Comparison of ENCODE assay signal across 8 cellular contexts in the genomic region with DNA sequence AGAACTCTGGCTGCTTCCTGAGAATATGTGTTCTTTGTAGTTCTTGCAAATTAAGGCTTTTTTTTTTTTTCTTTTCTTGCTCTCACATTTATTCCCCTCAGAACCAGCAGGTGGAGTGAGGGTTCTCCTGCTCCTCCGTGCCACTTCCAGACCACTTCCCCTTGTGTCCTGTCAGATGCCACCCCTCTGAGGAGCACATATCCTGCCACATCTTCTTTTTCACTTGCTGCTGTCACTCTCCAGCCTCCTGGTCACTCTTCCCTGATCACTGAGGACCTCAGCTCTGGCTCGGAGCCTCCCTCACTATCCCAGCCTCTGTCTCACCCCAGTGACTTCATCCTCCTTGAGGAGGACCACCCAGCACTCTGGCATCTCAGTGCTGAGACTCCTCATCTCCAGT.
DNase-seq lines count a peak whose midpoint lies in the region; ATAC-seq, FAIRE-seq and TF ChIP-seq lines count a peak whose summit lies in the region.

No MANE protein-coding gene starts in this region.

- H3K9me2 ChIP-seq in hepatocyte (replicated peaks; ENCODE audit: insufficient read depth): no peaks in the 10 kb centered on the region

- WGBS in hepatocyte (ENCODE audit: low lambda C conversion rate, missing lambda C conversion rate): 45% methylated on average over 2 of the region's 2 CpGs

- H3K9me3 Mint-ChIP-seq in activated naive CD8-positive, alpha-beta T cell treated with anti-CD3 and anti-CD28 coated beads, Interleukin-2, amount 50 U/mL, for 24 hours: peaks cover 4% of the 10 kb centered on the region

- no peak for ATAC-seq in activated naive CD8-positive, alpha-beta T cell treated with anti-CD3 and anti-CD28 coated beads, Interleukin-2, amount 50 U/mL, for 24 hours
- ATAC-seq in HG03135 (IDR thresholded peaks at IDR 0.05; ENCODE audit: unreplicated experiment) (no peak), GM21447 (IDR thresholded peaks at IDR 0.05; ENCODE audit: unreplicated experiment) (no peak)

- H3K27ac Mint-ChIP-seq in activated naive CD8-positive, alpha-beta T cell treated with anti-CD3 and anti-CD28 coated beads, Interleukin-2, amount 50 U/mL, for 24 hours: no peak overlapping the region

- H3K4me1 ChIP-seq in SJCRH30 (peaks cover 3% of the 10 kb centered on the region; the same call in 1 of the 2 replicates), hepatocyte (ENCODE audit: insufficient read depth) (peaks cover 4% of the 10 kb centered on the region)

- TF ChIP-seq POLR2A in GM12892 (IDR thresholded peaks at IDR 0.05; ENCODE audit: low read depth, low read length): no peak

- no peak overlapping the region for H3K4me2 ChIP-seq in hepatocyte

- H3K36me3 ChIP-seq in SJCRH30 (no peaks in the 10 kb centered on the region), hepatocyte (replicated peaks; ENCODE audit: insufficient read depth, low read depth) (no peaks in the 10 kb centered on the region)

- H3K27ac ChIP-seq in C4-2B (no peak overlapping the region), SJCRH30 (no peak overlapping the region), hepatocyte (no peak overlapping the region)

- H3K9me3 ChIP-seq in SJCRH30 (replicated peaks) (peaks cover 3% of the 10 kb centered on the region; the same call in 1 of the 2 replicates), hepatocyte (ENCODE audit: low read depth) (no peaks in the 10 kb centered on the region)

- no peaks in the 10 kb centered on the region for H3K4me1 Mint-ChIP-seq in activated naive CD8-positive, alpha-beta T cell treated with anti-CD3 and anti-CD28 coated beads, Interleukin-2, amount 50 U/mL, for 24 hours

- H2AFZ ChIP-seq in hepatocyte: no peak overlapping the region

- no peaks in the 10 kb centered on the region for H3K27me3 ChIP-seq in SJCRH30
- H3K27me3 ChIP-seq in hepatocyte: no peaks in the 10 kb centered on the region

- H3K4me3 ChIP-seq in SJCRH30 (no peak overlapping the region), hepatocyte (no peak overlapping the region)

- H4K20me1 ChIP-seq in hepatocyte (ENCODE audit: insufficient read depth, poor library complexity, severe bottlenecking): no peaks in the 10 kb centered on the region

- no peaks in the 10 kb centered on the region for H3K79me2 ChIP-seq in hepatocyte

- peaks cover 2% of the 10 kb centered on the region for H3K36me3 Mint-ChIP-seq in activated naive CD8-positive, alpha-beta T cell treated with anti-CD3 and anti-CD28 coated beads, Interleukin-2, amount 50 U/mL, for 24 hours (ENCODE audit: low read depth)

- DNase-seq in HCEC 1CT (peak; percentile 10), SJCRH30 (peak; percentile 36 to 63), hepatocyte (ENCODE audit: low spot score) (peak; percentile 19), GM12892 (ENCODE audit: insufficient read length) (no peak)
- no peak for DNase-seq in activated naive CD8-positive, alpha-beta T cell treated with anti-CD3 and anti-CD28 coated beads, Interleukin-2, amount 50 U/mL, for 24 hours

- TF ChIP-seq CTCF in C4-2B (conservative IDR thresholded peaks at IDR 0.05) (peak; percentile 52), hepatocyte (IDR thresholded peaks at IDR 0.05; ENCODE audit: poor library complexity) (peak; percentile 39)

- H3K4me3 Mint-ChIP-seq in activated naive CD8-positive, alpha-beta T cell treated with anti-CD3 and anti-CD28 coated beads, Interleukin-2, amount 50 U/mL, for 24 hours: no peak overlapping the region

- H3K27me3 Mint-ChIP-seq in activated naive CD8-positive, alpha-beta T cell treated with anti-CD3 and anti-CD28 coated beads, Interleukin-2, amount 50 U/mL, for 24 hours: no peaks in the 10 kb centered on the region

- no peak for FAIRE-seq in GM12892 (lab: Jason Lieb, UNC)

Comparison
In these comparisons a context has a peak if more than half of its experiments do, and no peak if none do; other contexts are left out.
1. DNase-seq: peak in HCEC 1CT (single experiment), SJCRH30 (2 of 2) and hepatocyte (single experiment); none in activated naive CD8-positive, alpha-beta T cell treated with anti-CD3 and anti-CD28 coated beads, Interleukin-2, amount 50 U/mL, for 24 hours (single experiment) and GM12892 (single experiment).